Comparison of ENCODE assay signal across 34 cellular contexts in the genomic region with DNA sequence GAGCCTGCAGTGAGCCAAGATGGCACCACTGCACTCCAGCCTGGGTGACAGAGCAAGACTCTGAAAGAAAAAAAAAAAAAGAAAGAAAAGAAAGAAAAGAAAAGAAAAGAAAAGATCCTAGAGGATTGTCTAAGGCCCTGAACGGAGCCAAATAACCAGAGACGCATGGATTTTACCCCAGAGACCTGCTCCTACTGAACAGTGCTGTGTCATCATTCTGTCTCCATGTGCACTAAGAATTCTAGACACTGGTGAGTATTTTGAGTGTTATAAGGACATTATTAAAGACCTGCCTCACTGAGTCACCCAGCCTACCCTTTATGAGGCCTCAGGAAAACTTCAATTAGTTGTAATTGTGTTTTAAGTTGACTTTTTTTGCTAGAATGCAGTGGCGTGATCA.
"Had no signal": no experiment of that assay in that cellular context is flagged by ENCODE, and none has a peak within 500 bp of the region (broad histone marks: within the 10 kb centered on the region; RNA-seq: fewer than 3 reads in every experiment).

No MANE protein-coding gene starts in this region.

- H3K36me3 ChIP-seq: MG63 had no signal

- DNase-seq: Karpas-422, Kasumi-1, MG63, MM.1S, MV-4-11, NCI-H1048, NCI-H1092, NCI-H1092 treated with DMSO at 0.1 percent for 48 hours, NCI-H1105, NCI-H1105 treated with DMSO at 0.1 percent for 48 hours, NCI-H1417, NCI-H1417 treated with DMSO at 0.1 percent for 48 hours, NCI-H1436, NCI-H1436 treated with DMSO at 0.1 percent for 48 hours, NCI-H146, NCI-H1694, NCI-H1694 treated with DMSO at 0.1 percent for 48 hours, NCI-H187, NCI-H187 treated with DMSO at 0.1 percent for 48 hours, NCI-H1930, NCI-H2029, NCI-H2029 treated with DMSO at 0.1 percent for 48 hours, NCI-H2081, NCI-H2081 treated with DMSO at 0.1 percent for 48 hours, NCI-H2107, NCI-H2171, NCI-H2171 treated with DMSO at 0.1 percent for 48 hours, NCI-H2227 treated with DMSO at 0.1 percent for 48 hours, NCI-H226, NCI-H345, NCI-H446, NCI-H446 treated with DMSO at 0.1 percent for 48 hours, NCI-H510A, NCI-H510A treated with DMSO at 0.1 percent for 48 hours had no signal

- H3K27me3 ChIP-seq: MG63 had no signal

- H3K4me3 ChIP-seq: MG63 had no signal

- H3K9me3 ChIP-seq: MG63 had no signal
